19 cellular contexts compared by ENCODE assay signal in genomic region chrX:2626750-2627149, GRCh38.
"Had no signal": no experiment of that assay in that cellular context is flagged by ENCODE, and none has a peak within 500 bp of the region (broad histone marks: within the 10 kb centered on the region; RNA-seq: fewer than 3 reads in every experiment).

No MANE protein-coding gene starts in this region.

- FAIRE-seq: colon, endothelial cell of umbilical vein had no signal

- H3K4me1 ChIP-seq: psoas muscle, right lobe of liver, transverse colon had no signal

- H3K27ac ChIP-seq: heart left ventricle, psoas muscle, right lobe of liver, spleen, thoracic aorta, transverse colon had no signal

- H3K27ac Mint-ChIP-seq: dendritic cell treated with granulocyte-macrophage colony-stimulating factor and Interleukin-4, amounts not matched to agents 40 ng/mL and 50 ng/mL, for 4 days; nephron; stimulated activated naive B cell treated with anti-CD40 and anti-IgM and Interleukin-4, amounts not matched to agents 10 μg/mL and 1 μg/mL and 100 μg/mL, for 72 hours had no signal

- H3K4me3 Mint-ChIP-seq: dendritic cell treated with granulocyte-macrophage colony-stimulating factor and Interleukin-4, amounts not matched to agents 40 ng/mL and 50 ng/mL, for 4 days; naive B cell; nephron; stimulated activated naive B cell treated with anti-CD40 and anti-IgM and Interleukin-4, amounts not matched to agents 10 μg/mL and 1 μg/mL and 100 μg/mL, for 72 hours; stimulated activated naive CD8-positive, alpha-beta T cell treated with anti-CD3 and anti-CD28 coated beads, Interleukin-15, amount 100 ng/mL, for 72 hours had no signal

- DNase-seq: erythroblast, foreskin melanocyte, heart left ventricle, hippocampal formation, kidney glomerular epithelial cell, psoas muscle, right lobe of liver, spleen had no signal

- ATAC-seq: effector memory CD8-positive, alpha-beta T cell; psoas muscle had no signal

- H3K9me3 ChIP-seq: right lobe of liver, thoracic aorta, transverse colon had no signal

- H3K27me3 ChIP-seq: heart left ventricle, neutrophil, right lobe of liver, spleen, transverse colon had no signal

- H3K36me3 ChIP-seq: thoracic aorta had no signal

- H3K4me1 Mint-ChIP-seq: nephron had no signal

- H3K4me3 ChIP-seq: heart left ventricle, psoas muscle, right lobe of liver, spleen, thoracic aorta, transverse colon had no signal

- H3K27me3 Mint-ChIP-seq: dendritic cell treated with granulocyte-macrophage colony-stimulating factor and Interleukin-4, amounts not matched to agents 40 ng/mL and 50 ng/mL, for 4 days; effector memory CD8-positive, alpha-beta T cell; naive B cell; stimulated activated naive B cell treated with anti-CD40 and anti-IgM and Interleukin-4, amounts not matched to agents 10 μg/mL and 1 μg/mL and 100 μg/mL, for 72 hours; stimulated activated naive CD8-positive, alpha-beta T cell treated with anti-CD3 and anti-CD28 coated beads, Interleukin-15, amount 100 ng/mL, for 72 hours had no signal
